ENCODE assay signal across 8 cellular contexts in the genomic region with DNA sequence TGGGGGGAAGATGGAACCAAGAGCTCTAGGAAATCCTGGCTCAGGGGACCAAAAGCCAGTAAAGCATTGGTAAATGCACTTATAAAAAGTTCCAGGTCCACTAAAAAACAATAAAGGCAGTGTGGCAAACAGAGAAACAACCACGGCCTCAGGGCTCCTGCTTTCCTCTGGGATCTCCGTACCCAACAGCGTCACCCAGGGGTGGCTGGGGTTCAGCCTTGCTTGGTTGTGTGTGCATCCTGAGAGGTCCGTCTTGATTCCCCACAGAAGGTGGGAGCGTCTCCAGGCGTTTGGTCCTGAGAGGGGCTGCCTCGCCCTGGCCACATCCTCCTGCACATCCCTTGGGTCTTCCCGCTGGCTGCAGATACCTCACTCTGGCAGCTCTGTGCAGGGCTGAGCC.
"Had no signal": no experiment of that assay in that cellular context is flagged by ENCODE, and none has a peak within 500 bp of the region (broad histone marks: within the 10 kb centered on the region; RNA-seq: fewer than 3 reads in every experiment).

No MANE protein-coding gene starts in this region.

- H3K4me3 ChIP-seq: GM23248, GM23338, HAP-1 had no signal

- H3K36me3 ChIP-seq: HAP-1 had no signal

- H3K4me1 ChIP-seq: HAP-1 had no signal

- H3K4me2 ChIP-seq: GM23338 had no signal

- H3K27ac ChIP-seq: GM23248 had no signal

- H3K9me3 ChIP-seq: HAP-1 had no signal

- DNase-seq: GM23248, GOT3, H7, H9, HCEC 1CT, HFFc6 had no signal

- H3K9ac ChIP-seq: GM23248 had no signal

- H2AFZ ChIP-seq: GM23248, GM23338 had no signal
